Comparison of ENCODE assay signal across 9 cellular contexts in the genomic region with DNA sequence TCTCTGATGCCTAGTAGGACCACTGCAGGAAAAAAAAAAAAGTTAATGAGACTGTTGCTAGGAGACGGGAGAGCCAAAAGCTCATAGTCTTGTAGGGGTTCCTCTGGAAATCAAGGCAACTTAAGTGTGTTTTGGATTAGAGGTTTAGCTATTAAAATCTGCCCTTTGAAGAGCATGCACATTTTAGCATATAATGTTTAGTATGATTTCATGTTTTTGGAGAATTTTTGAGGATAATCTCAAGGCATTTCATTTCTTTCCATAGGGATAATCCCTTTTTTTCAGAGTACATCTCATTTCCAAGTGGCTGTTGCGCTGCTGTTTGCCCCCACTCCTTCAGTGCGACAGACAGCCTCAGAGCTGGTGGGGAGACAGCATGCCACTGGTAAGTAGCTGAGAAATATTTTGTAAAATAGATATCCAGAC. TPM values are rescaled to one million over a fixed set of nuclear protein-coding genes. Genes with fewer than 3 reads are reported as not detected.
DNase-seq lines count a peak whose midpoint lies in the region; TF ChIP-seq lines count a peak whose summit lies in the region.
"Had no signal": no experiment of that assay in that cellular context is flagged by ENCODE, and none has a peak within 500 bp of the region (broad histone marks: within the 10 kb centered on the region; RNA-seq: fewer than 3 reads in every experiment).

A gene (plus strand): TSS at position 339 of the 426 bp plus-strand sequence.

- no peak for DNase-seq in colonic mucosa
- DNase-seq in lower leg skin (ENCODE audit: low spot score in 2 of 2) = no peak
- no peak for DNase-seq in spleen
- no peak for DNase-seq in prostate gland (ENCODE audit: low spot score)
- DNase-seq in DMS 273 treated with DMSO at 0.1 percent for 48 hours (lab: John Stamatoyannopoulos, UW) = no peak
- no peak for DNase-seq in stimulated activated naive CD4-positive, alpha-beta T cell treated with Interleukin-2 at 50 U/mL for 16 hours (lab: John Stamatoyannopoulos, UW)
- no peak for DNase-seq in cortex of kidney (lab: John Stamatoyannopoulos, UW)
- DNase-seq: activated CD4-positive, alpha-beta T cell treated with anti-CD3 and anti-CD28 coated beads for 36 hours had no signal

- H3K9ac ChIP-seq in HUES6 (ENCODE audit: low read length) (peak within 1 kb of the TSS; percentile 78), colonic mucosa (ENCODE audit: low read depth in 2 of 2, low read length in 2 of 2) (no peak within 1 kb of the TSS)

- H3K4me1 ChIP-seq in HUES6 (ENCODE audit: control insufficient read depth, insufficient read depth, low read length) (peaks cover 24% of the 10 kb centered on the region), colonic mucosa (no peaks in the 10 kb centered on the region), spleen (no peaks in the 10 kb centered on the region), prostate gland (replicated peaks) (no peaks in the 10 kb centered on the region)

- TF ChIP-seq POLR2A in lower leg skin (IDR thresholded peaks at IDR 0.05) (no peak), spleen (IDR thresholded peaks at IDR 0.05) (no peak), prostate gland (IDR thresholded peaks at IDR 0.05) (no peak)

- H3K36me3 ChIP-seq in HUES6 (ENCODE audit: control insufficient read depth, insufficient read depth, low read length) (no peaks in the 10 kb centered on the region), colonic mucosa (no peaks in the 10 kb centered on the region), spleen (no peaks in the 10 kb centered on the region), prostate gland (no peaks in the 10 kb centered on the region)

- H3K27ac ChIP-seq in HUES6 (ENCODE audit: low read depth, low read length) (peak within 1 kb of the TSS; percentile 49; the same call in 1 of the 2 replicates), colonic mucosa (no peak within 1 kb of the TSS), spleen (no peak within 1 kb of the TSS), prostate gland (no peak within 1 kb of the TSS)

- no peaks in the 10 kb centered on the region for H3K9me3 ChIP-seq in HUES6 (ENCODE audit: control insufficient read depth, insufficient read depth, low read depth, low read length)
- H3K9me3 ChIP-seq in colonic mucosa = no peaks in the 10 kb centered on the region
- H3K9me3 ChIP-seq in spleen = no peaks in the 10 kb centered on the region
- no peaks in the 10 kb centered on the region for H3K9me3 ChIP-seq in prostate gland

- no peaks in the 10 kb centered on the region for H3K27me3 ChIP-seq in HUES6 (ENCODE audit: control insufficient read depth, insufficient read depth, low read length)
- H3K27me3 ChIP-seq in colonic mucosa = no peaks in the 10 kb centered on the region
- H3K27me3 ChIP-seq in spleen (replicated peaks in 1 of 7) = peaks cover 0 to 22% (median 4%) of the 10 kb centered on the region in 7 donors
- H3K27me3 ChIP-seq in prostate gland (replicated peaks; ENCODE audit: insufficient read depth) = no peaks in the 10 kb centered on the region

- TF ChIP-seq CTCF in colonic mucosa (IDR thresholded peaks at IDR 0.05) = no peak
- no peak for TF ChIP-seq CTCF in lower leg skin (IDR thresholded peaks at IDR 0.05)
- TF ChIP-seq CTCF in spleen (IDR thresholded peaks at IDR 0.05 in 8 of 11, conservative IDR thresholded peaks at IDR 0.05 in 3 of 11) = no peak
- TF ChIP-seq CTCF in prostate gland (IDR thresholded peaks at IDR 0.05) = no peak

- intact Hi-C loops in colonic mucosa (cut with DNase I) (no loop called here), lower leg skin (cut with DNase I; ENCODE audit: low total_unique reads) (no loop called here), spleen (cut with DNase I; ENCODE audit: low total_unique reads) (no loop called here), prostate gland (cut with DNase I) (no loop called here)

- H3K4me3 ChIP-seq in HUES6 (ENCODE audit: low read depth, low read length) = peak within 1 kb of the TSS; percentile 53
- no peak within 1 kb of the TSS for H3K4me3 ChIP-seq in colonic mucosa
- H3K4me3 ChIP-seq in lower leg skin (ENCODE audit: low read depth, poor library complexity, severe bottlenecking) = no peak within 1 kb of the TSS
- peak within 1 kb of the TSS in 3 of 8 donors; percentile 4 to 8 (median 4) for H3K4me3 ChIP-seq in spleen
- H3K4me3 ChIP-seq in prostate gland = no peak within 1 kb of the TSS

- WGBS in lower leg skin, 2 donors = 54 to 83% methylated on average over 3 of the region's 3 CpGs
- 59 to 85% (median 77%) methylated on average over 3 of the region's 3 CpGs for WGBS in spleen, 5 donors
- WGBS in prostate gland = 86% methylated on average over 3 of the region's 3 CpGs

RNA-seq across cellular contexts. Expression of the gene that starts here (rescaled TPM):
- total RNA-seq in colonic mucosa (10 to 100 TPM; 12.1 to 27.3 TPM), lower leg skin (10 to 100 TPM; 25.2 to 81.7 (median 63.1) TPM), spleen (100 to 1,000 TPM in 1 of 7 donors, 10 to 100 TPM in 6; 18.0 to 143 (median 47.6) TPM), prostate gland (10 to 100 TPM in 1 of 2 donors, 1 to 10 TPM in 1; 6.5 to 13.5 TPM)
- 1 to 10 TPM in 1 of 3 donors, under 1 TPM in 2; 0.12 to 1.2 (median 0.57) TPM for polyA plus RNA-seq in spleen
